In genomic region chr22:29266564-29267461, GRCh38 we compare ENCODE assay signal across 8 cellular contexts. TPM values are rescaled to one million over a fixed set of nuclear protein-coding genes. Genes with fewer than 3 reads are reported as not detected.
A peak's percentile ranks its signal among the peaks of the same experiment; 100 is the strongest.
DNase-seq lines count a peak whose midpoint lies in the region; ATAC-seq and TF ChIP-seq lines count a peak whose summit lies in the region.

No MANE protein-coding gene starts in this region.

- H3K27me3 Mint-ChIP-seq in GM23338 (ENCODE audit: insufficient read depth, low read depth, poor library complexity): peaks cover 18% of the 10 kb centered on the region
- no peaks in the 10 kb centered on the region for H3K27me3 Mint-ChIP-seq in osteocyte (ENCODE audit: unreplicated experiment)

- peaks cover 58% of the 10 kb centered on the region for H3K79me2 ChIP-seq in GM23338 (replicated peaks; ENCODE audit: insufficient read depth)

- H3K4me2 ChIP-seq in GM23338: peak overlapping the region; percentile 100

- H3K4me3 ChIP-seq in GM23338 (peak overlapping the region; percentile 99), SJSA1 (peak overlapping the region; percentile 94), epithelial cell of proximal tubule (ENCODE audit: low read depth, low read length) (peak overlapping the region; percentile 79)

- peak overlapping the region; percentile 52 for H2AFZ ChIP-seq in GM23338

- peaks cover 30% of the 10 kb centered on the region for H3K4me1 ChIP-seq in GM23338 (ENCODE audit: insufficient read depth)
- peaks cover 33% of the 10 kb centered on the region for H3K4me1 ChIP-seq in SJSA1 (replicated peaks)

- H3K36me3 Mint-ChIP-seq in GM23338 (ENCODE audit: low read depth) (peaks cover 70% of the 10 kb centered on the region), osteocyte (ENCODE audit: unreplicated experiment) (peaks cover 19% of the 10 kb centered on the region)

- H3K27ac ChIP-seq in GM23338 (ENCODE audit: low read depth) (peak overlapping the region; percentile 100), SJSA1 (peak overlapping the region; percentile 100)

- ATAC-seq in GM23338 (peak; percentile 5), GM19351 (IDR thresholded peaks at IDR 0.05; ENCODE audit: unreplicated experiment) (no peak), HG03442 (IDR thresholded peaks at IDR 0.05; ENCODE audit: unreplicated experiment) (no peak)

- H3K4me1 Mint-ChIP-seq in GM23338 (peaks cover 31% of the 10 kb centered on the region), osteocyte (ENCODE audit: unreplicated experiment) (peaks cover 46% of the 10 kb centered on the region)

- H3K9me2 ChIP-seq in GM23338 (ENCODE audit: insufficient read depth): no peaks in the 10 kb centered on the region

- 0 out of 2 replicates have a peak, but pooled peaks cover 2% of the 10 kb centered on the region for H3F3A ChIP-seq in GM23338 (replicated peaks; ENCODE audit: low read depth)

- H3K4me3 Mint-ChIP-seq in GM23338 (peak overlapping the region; percentile 92), osteocyte (ENCODE audit: unreplicated experiment) (peak overlapping the region; percentile 94)

- peaks cover 29% of the 10 kb centered on the region for H4K20me1 ChIP-seq in GM23338 (replicated peaks; ENCODE audit: insufficient read depth)

- no peaks in the 10 kb centered on the region for H3K9me3 ChIP-seq in SJSA1 (replicated peaks)

- TF ChIP-seq CTCF in GM23338 (conservative IDR thresholded peaks at IDR 0.05; ENCODE audit: low read depth in 2 of 2) (no peak), epithelial cell of proximal tubule (conservative IDR thresholded peaks at IDR 0.05; ENCODE audit: low read depth, low read length) (no peak), osteocyte (IDR thresholded peaks at IDR 0.05) (no peak)

- H3K36me3 ChIP-seq in GM23338 (ENCODE audit: insufficient read depth) (peaks cover 17% of the 10 kb centered on the region), SJSA1 (peaks cover 79% of the 10 kb centered on the region)

- H3K27me3 ChIP-seq in GM23338 (ENCODE audit: insufficient read depth) (no peaks in the 10 kb centered on the region), SJSA1 (replicated peaks) (no peaks in the 10 kb centered on the region)

- DNase-seq in GM23338 (ENCODE audit: low spot score): peak; percentile 17
- DNase-seq in SJSA1 (ENCODE audit: low read depth in 1 of 2, low spot score in 2 of 2): peak in 1 of 2 experiments; percentile 28
- no peak for DNase-seq in epithelial cell of proximal tubule (ENCODE audit: low read depth)
- peak; percentile 74 for DNase-seq in osteocyte (ENCODE audit: extremely low spot score, unreplicated experiment)
- DNase-seq in hypothalamus (lab: John Stamatoyannopoulos, UW): no peak
- no peak for DNase-seq in CD1c-positive myeloid dendritic cell (ENCODE audit: extremely low spot score)

- H3K27ac Mint-ChIP-seq in GM23338 (peak overlapping the region; percentile 94), osteocyte (ENCODE audit: unreplicated experiment) (peak overlapping the region; percentile 99)

- H3K9me3 Mint-ChIP-seq in GM23338 (no peaks in the 10 kb centered on the region), osteocyte (ENCODE audit: unreplicated experiment) (no peaks in the 10 kb centered on the region)

TF ChIP-seq in GM23338, 12 proteins besides CTCF, POLR2A, EP300 and RAD21:
- no peak for TF ChIP-seq NANOG (IDR thresholded peaks at IDR 0.05; ENCODE audit: borderline replicate concordance)
- no peak for TF ChIP-seq ZNF114 (CRISPR knock-in tag; IDR thresholded peaks at IDR 0.05)
- no peak for TF ChIP-seq POLR2AphosphoS5 (IDR thresholded peaks at IDR 0.05; ENCODE audit: low read depth)
- no peak for TF ChIP-seq JUNB (IDR thresholded peaks at IDR 0.05; ENCODE audit: unreplicated experiment)
- no peak for TF ChIP-seq EZH2phosphoT487 (IDR thresholded peaks at IDR 0.05; ENCODE audit: unreplicated experiment)
- TF ChIP-seq REST (IDR thresholded peaks at IDR 0.05; ENCODE audit: unreplicated experiment): no peak
- TF ChIP-seq STAT1 (IDR thresholded peaks at IDR 0.05; ENCODE audit: unreplicated experiment): no peak

RNA-seq across cellular contexts. Expression of gene RHBDD3, which starts 1.0 kb away (rescaled TPM):
- 95.6 and 115 TPM in 2 replicates for total RNA-seq in GM23338 (2014; rRNA removed; shearing (Covaris generic))
- 55.0 and 60.3 TPM in 2 replicates for polyA plus RNA-seq in GM23338 (2016; fragmentation: Nextera tagmentation; extraction: Ambion mirVana)
- total RNA-seq in SJSA1 (2014; rRNA removed; shearing (Covaris generic)): 26.5 and 34.6 TPM in 2 replicates
- total RNA-seq in epithelial cell of proximal tubule: 28.2 and 36.0 TPM in 2 replicates
- 41.0 and 45.8 TPM in 2 replicates for total RNA-seq in osteocyte

RNA-seq across cellular contexts. Expression of gene EWSR1, which starts 1.3 kb away (rescaled TPM):
- 390 and 427 TPM in 2 replicates for total RNA-seq in GM23338 (2014; rRNA removed; shearing (Covaris generic))
- polyA plus RNA-seq in GM23338 (2016; fragmentation: Nextera tagmentation; extraction: Ambion mirVana): 382 and 391 TPM in 2 replicates
- 200 and 297 TPM in 2 replicates for total RNA-seq in SJSA1 (2014; rRNA removed; shearing (Covaris generic))
- total RNA-seq in epithelial cell of proximal tubule (211 and 328 TPM in 2 replicates), osteocyte (218 and 228 TPM in 2 replicates)

RNA-seq across cellular contexts. Expression of gene GAS2L1, which starts 39.6 kb away (rescaled TPM):
- total RNA-seq in GM23338 (2014; rRNA removed; shearing (Covaris generic)): 4.9 and 9.5 TPM in 2 replicates
- polyA plus RNA-seq in GM23338 (2016; fragmentation: Nextera tagmentation; extraction: Ambion mirVana): 3.7 and 5.2 TPM in 2 replicates
- 10.4 and 12.5 TPM in 2 replicates for total RNA-seq in SJSA1 (2014; rRNA removed; shearing (Covaris generic))
- total RNA-seq in epithelial cell of proximal tubule: 31.4 and 34.9 TPM in 2 replicates
- 21.6 and 22.3 TPM in 2 replicates for total RNA-seq in osteocyte

RNA-seq across cellular contexts. Expression of gene RASL10A, which starts 48.7 kb away (rescaled TPM):
- total RNA-seq in GM23338 (2014; rRNA removed; shearing (Covaris generic)): 0.54 and 3.0 TPM in 2 replicates
- 0.99 and 1.6 TPM in 2 replicates for polyA plus RNA-seq in GM23338 (2016; fragmentation: Nextera tagmentation; extraction: Ambion mirVana)
- total RNA-seq in SJSA1 (2014; rRNA removed; shearing (Covaris generic)): not detected in 2 replicates
- total RNA-seq in epithelial cell of proximal tubule (0.12 TPM in 1 of 2 replicates, not detected in the other), osteocyte (not detected in 2 replicates)

Comparison
In these comparisons a context has a peak if more than half of its experiments do, and no peak if none do; other contexts are left out.
1. DNase-seq: peak in GM23338 (single experiment) and osteocyte (single experiment); none in epithelial cell of proximal tubule (single experiment), hypothalamus (0 of 51) and CD1c-positive myeloid dendritic cell (single experiment).
2. Peak in every context shown above with its lines, with median percentiles within 50 percentile points of each other: H3K4me3 ChIP-seq.